11 cellular contexts compared by ENCODE assay signal in genomic region chr10:81866753-81867152, GRCh38. TPM values are rescaled to one million over a fixed set of nuclear protein-coding genes. Genes with fewer than 3 reads are reported as not detected.
DNase-seq lines count a peak whose midpoint lies in the region; ATAC-seq and TF ChIP-seq lines count a peak whose summit lies in the region.
"Had no signal": no experiment of that assay in that cellular context is flagged by ENCODE, and none has a peak within 500 bp of the region (broad histone marks: within the 10 kb centered on the region; RNA-seq: fewer than 3 reads in every experiment).

No MANE protein-coding gene starts in this region.

- H3K4me3 Mint-ChIP-seq in Calu3 (ENCODE audit: low read depth, unreplicated experiment) = peak overlapping the region; percentile 49
- H3K4me3 Mint-ChIP-seq: central memory CD8-positive, alpha-beta T cell had no signal

- peaks cover 26% of the 10 kb centered on the region for H3K36me3 Mint-ChIP-seq in Calu3 (ENCODE audit: insufficient read depth, unreplicated experiment)

- DNase-seq in Calu3 (peak; percentile 69), dermis microvascular lymphatic vessel endothelial cell (ENCODE audit: low read depth in 2 of 2) (peak; percentile 94 to 97), tibial nerve (ENCODE audit: low spot score in 2 of 2) (no peak), ovary (no peak), CD1c-positive myeloid dendritic cell (ENCODE audit: extremely low spot score) (no peak), left lung (no peak)
- DNase-seq: AML-193, posterior cingulate gyrus had no signal

- no peaks in the 10 kb centered on the region for H3K4me1 ChIP-seq in tibial nerve
- no peaks in the 10 kb centered on the region for H3K4me1 ChIP-seq in ovary (ENCODE audit: insufficient read depth)
- no peaks in the 10 kb centered on the region for H3K4me1 ChIP-seq in left lung

- no peaks in the 10 kb centered on the region for H3K27me3 ChIP-seq in tibial nerve
- H3K27me3 ChIP-seq in ovary = no peaks in the 10 kb centered on the region
- H3K27me3 ChIP-seq in left lung = peaks cover 0 to 2% of the 10 kb centered on the region in 2 donors

- H3K27ac ChIP-seq in tibial nerve (no peak overlapping the region), ovary (no peak overlapping the region), left lung (no peak overlapping the region)

- CTCF ChIA-PET in Calu3 (lab: Charles Lee) = interaction anchor here (0.6 to 2.0 kb wide), 4 partner anchors 13 to 461 kb away, joined by 3 to 7 read pairs (median 4); no protein-coding TSS in a partner anchor

- ATAC-seq in GM19455 (IDR thresholded peaks at IDR 0.05; ENCODE audit: unreplicated experiment) (peak; percentile 62), HG03064 (IDR thresholded peaks at IDR 0.05; ENCODE audit: low read depth, unreplicated experiment) (peak; percentile 98), left lung (no peak)

- no peaks in the 10 kb centered on the region for H3K9me3 Mint-ChIP-seq in Calu3 (ENCODE audit: low read depth, unreplicated experiment)

- peak overlapping the region; percentile 95 for H3K27ac Mint-ChIP-seq in Calu3 (ENCODE audit: unreplicated experiment)

- TF ChIP-seq EP300 in tibial nerve (IDR thresholded peaks at IDR 0.05) (no peak), ovary (IDR thresholded peaks at IDR 0.05) (no peak)

- peaks cover 66% of the 10 kb centered on the region for H3K4me1 Mint-ChIP-seq in Calu3 (ENCODE audit: low read depth, unreplicated experiment)
- H3K4me1 Mint-ChIP-seq: central memory CD8-positive, alpha-beta T cell had no signal

- TF ChIP-seq CTCF in Calu3 (IDR thresholded peaks at IDR 0.05; ENCODE audit: unreplicated experiment) (no peak), tibial nerve (IDR thresholded peaks at IDR 0.05) (no peak), ovary (IDR thresholded peaks at IDR 0.05) (no peak), left lung (IDR thresholded peaks at IDR 0.05) (no peak)

- no peaks in the 10 kb centered on the region for H3K36me3 ChIP-seq in tibial nerve
- H3K36me3 ChIP-seq in ovary = no peaks in the 10 kb centered on the region
- H3K36me3 ChIP-seq in left lung = no peaks in the 10 kb centered on the region

- intact Hi-C loops in Calu3 (cut with micrococcal nuclease; ENCODE audit: unreplicated experiment) (loop anchor here (1.0 to 2.0 kb wide), 2 partner anchors 48 to 463 kb away; no protein-coding TSS in a partner anchor), ovary (cut with DNase I) (no loop called here), left lung (cut with DNase I) (no loop called here)

- H3K27me3 Mint-ChIP-seq in Calu3 (ENCODE audit: unreplicated experiment) = no peaks in the 10 kb centered on the region
- H3K27me3 Mint-ChIP-seq: central memory CD8-positive, alpha-beta T cell had no signal

- H3K9me3 ChIP-seq in tibial nerve (no peaks in the 10 kb centered on the region), ovary (no peaks in the 10 kb centered on the region), left lung (no peaks in the 10 kb centered on the region)

- TF ChIP-seq POLR2A in tibial nerve (IDR thresholded peaks at IDR 0.05) (no peak), ovary (IDR thresholded peaks at IDR 0.05) (no peak)

- H3K4me3 ChIP-seq in tibial nerve = no peak overlapping the region
- H3K4me3 ChIP-seq in ovary = no peak overlapping the region
- H3K4me3 ChIP-seq in left lung = no peak overlapping the region

- no TSS peak for BruUV-seq in Calu3 (replicated peaks; lab: Mats Ljungman, UMichigan)

RNA-seq across cellular contexts. Expression of gene NRG3, which starts 8.2 kb away (rescaled TPM):
- total RNA-seq in Calu3 (2022) (35.3 and 46.3 TPM in 2 replicates), dermis microvascular lymphatic vessel endothelial cell (8.2 and 19.1 TPM in 2 replicates), tibial nerve (1 to 10 TPM in 1 of 4 donors, under 1 TPM in 2, not detected in 1; 0.20 to 1.1 (median 0.84) TPM), ovary (1 to 10 TPM in 1 of 7 donors, under 1 TPM in 4, not detected in 2; 0.10 to 4.5 (median 0.15) TPM), left lung (1 to 10 TPM; 1.0 to 1.5 TPM)
- polyA plus RNA-seq in ovary = under 1 TPM; 0.04 to 0.45 TPM

Comparison
In these comparisons a context has a peak if more than half of its experiments do, and no peak if none do; other contexts are left out.
1. DNase-seq: peak in Calu3 (single experiment) and dermis microvascular lymphatic vessel endothelial cell (2 of 2); none in tibial nerve (0 of 2), ovary (0 of 5), CD1c-positive myeloid dendritic cell (single experiment) and left lung (0 of 2).